2 cellular contexts compared by ENCODE assay signal in the genomic region with DNA sequence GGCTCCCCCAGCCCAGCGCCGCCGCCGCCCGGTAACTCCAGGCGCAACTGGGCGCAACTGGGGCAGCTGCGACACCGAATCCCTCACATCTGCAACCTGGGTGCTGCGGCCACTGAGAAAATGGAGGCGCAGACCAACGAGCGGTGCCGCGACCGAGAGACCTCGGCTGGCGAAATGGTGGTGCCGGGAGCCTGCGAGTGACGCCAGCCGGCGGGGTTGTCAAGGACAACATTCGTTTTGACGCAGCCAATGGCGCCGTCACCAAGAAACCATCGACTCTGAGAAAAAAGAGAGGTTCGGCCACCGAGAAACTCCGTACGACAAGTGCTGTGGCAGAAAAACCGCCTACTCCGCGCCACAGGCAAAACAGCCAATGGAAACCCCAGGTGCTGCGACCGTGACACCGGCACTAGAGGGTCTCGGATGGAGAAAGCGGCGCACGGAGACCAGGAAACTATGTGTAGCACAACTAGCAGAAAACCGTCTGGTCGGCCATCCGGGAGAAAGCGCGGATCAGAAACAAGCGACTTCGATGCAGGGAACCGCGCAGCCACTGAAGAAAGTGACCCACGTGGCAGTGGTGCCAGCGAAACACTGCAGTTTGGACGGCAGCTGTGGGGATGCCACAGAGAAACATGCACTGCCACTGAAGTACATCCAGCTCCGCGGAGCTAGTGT.
TF ChIP-seq lines count a peak whose summit lies in the region.

No MANE protein-coding gene starts in this region.

TF ChIP-seq in HEK293, 187 proteins besides CTCF, POLR2A, EP300 and RAD21 (continues in another document):
- TF ChIP-seq, protein P1, sequence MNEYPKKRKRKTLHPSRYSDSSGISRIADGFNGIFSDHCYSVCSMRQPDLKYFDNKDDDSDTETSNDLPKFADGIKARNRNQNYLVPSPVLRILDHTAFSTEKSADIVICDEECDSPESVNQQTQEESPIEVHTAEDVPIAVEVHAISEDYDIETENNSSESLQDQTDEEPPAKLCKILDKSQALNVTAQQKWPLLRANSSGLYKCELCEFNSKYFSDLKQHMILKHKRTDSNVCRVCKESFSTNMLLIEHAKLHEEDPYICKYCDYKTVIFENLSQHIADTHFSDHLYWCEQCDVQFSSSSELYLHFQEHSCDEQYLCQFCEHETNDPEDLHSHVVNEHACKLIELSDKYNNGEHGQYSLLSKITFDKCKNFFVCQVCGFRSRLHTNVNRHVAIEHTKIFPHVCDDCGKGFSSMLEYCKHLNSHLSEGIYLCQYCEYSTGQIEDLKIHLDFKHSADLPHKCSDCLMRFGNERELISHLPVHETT (tag by site-specific recombination; IDR thresholded peaks at IDR 0.05): no peak
- TF ChIP-seq ZNF624 (tag by site-specific recombination; IDR thresholded peaks at IDR 0.05) (no peak), ZNF112 (tag by site-specific recombination; IDR thresholded peaks at IDR 0.05) (no peak), ZNF626 (tag by site-specific recombination; IDR thresholded peaks at IDR 0.05) (no peak), ZNF114 (tag by site-specific recombination; IDR thresholded peaks at IDR 0.05) (no peak), ZNF423 (tag by site-specific recombination; IDR thresholded peaks at IDR 0.05) (no peak), ZNF140 (tag by site-specific recombination; IDR thresholded peaks at IDR 0.05) (no peak), ZNF600 (tag by site-specific recombination; IDR thresholded peaks at IDR 0.05) (no peak), ZNF571 (tag by site-specific recombination; IDR thresholded peaks at IDR 0.05) (no peak), ZNF544 (tag by site-specific recombination; IDR thresholded peaks at IDR 0.05) (no peak), ZNF292 (tag by site-specific recombination; IDR thresholded peaks at IDR 0.05; ENCODE audit: borderline replicate concordance, low read depth) (no peak), ZNF610 (tag by site-specific recombination; IDR thresholded peaks at IDR 0.05; ENCODE audit: borderline replicate concordance) (no peak)
- TF ChIP-seq, protein P2, sequence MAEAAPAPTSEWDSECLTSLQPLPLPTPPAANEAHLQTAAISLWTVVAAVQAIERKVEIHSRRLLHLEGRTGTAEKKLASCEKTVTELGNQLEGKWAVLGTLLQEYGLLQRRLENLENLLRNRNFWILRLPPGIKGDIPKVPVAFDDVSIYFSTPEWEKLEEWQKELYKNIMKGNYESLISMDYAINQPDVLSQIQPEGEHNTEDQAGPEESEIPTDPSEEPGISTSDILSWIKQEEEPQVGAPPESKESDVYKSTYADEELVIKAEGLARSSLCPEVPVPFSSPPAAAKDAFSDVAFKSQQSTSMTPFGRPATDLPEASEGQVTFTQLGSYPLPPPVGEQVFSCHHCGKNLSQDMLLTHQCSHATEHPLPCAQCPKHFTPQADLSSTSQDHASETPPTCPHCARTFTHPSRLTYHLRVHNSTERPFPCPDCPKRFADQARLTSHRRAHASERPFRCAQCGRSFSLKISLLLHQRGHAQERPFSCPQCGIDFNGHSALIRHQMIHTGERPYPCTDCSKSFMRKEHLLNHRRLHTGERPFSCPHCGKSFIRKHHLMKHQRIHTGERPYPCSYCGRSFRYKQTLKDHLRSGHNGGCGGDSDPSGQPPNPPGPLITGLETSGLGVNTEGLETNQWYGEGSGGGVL (tag by site-specific recombination; IDR thresholded peaks at IDR 0.05): no peak
- TF ChIP-seq, protein P3, sequence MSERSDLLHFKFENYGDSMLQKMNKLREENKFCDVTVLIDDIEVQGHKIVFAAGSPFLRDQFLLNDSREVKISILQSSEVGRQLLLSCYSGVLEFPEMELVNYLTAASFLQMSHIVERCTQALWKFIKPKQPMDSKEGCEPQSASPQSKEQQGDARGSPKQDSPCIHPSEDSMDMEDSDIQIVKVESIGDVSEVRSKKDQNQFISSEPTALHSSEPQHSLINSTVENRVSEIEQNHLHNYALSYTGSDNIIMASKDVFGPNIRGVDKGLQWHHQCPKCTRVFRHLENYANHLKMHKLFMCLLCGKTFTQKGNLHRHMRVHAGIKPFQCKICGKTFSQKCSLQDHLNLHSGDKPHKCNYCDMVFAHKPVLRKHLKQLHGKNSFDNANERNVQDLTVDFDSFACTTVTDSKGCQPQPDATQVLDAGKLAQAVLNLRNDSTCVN (tag by site-specific recombination; optimal IDR thresholded peaks at IDR 0.05): no peak
- TF ChIP-seq, protein P4, sequence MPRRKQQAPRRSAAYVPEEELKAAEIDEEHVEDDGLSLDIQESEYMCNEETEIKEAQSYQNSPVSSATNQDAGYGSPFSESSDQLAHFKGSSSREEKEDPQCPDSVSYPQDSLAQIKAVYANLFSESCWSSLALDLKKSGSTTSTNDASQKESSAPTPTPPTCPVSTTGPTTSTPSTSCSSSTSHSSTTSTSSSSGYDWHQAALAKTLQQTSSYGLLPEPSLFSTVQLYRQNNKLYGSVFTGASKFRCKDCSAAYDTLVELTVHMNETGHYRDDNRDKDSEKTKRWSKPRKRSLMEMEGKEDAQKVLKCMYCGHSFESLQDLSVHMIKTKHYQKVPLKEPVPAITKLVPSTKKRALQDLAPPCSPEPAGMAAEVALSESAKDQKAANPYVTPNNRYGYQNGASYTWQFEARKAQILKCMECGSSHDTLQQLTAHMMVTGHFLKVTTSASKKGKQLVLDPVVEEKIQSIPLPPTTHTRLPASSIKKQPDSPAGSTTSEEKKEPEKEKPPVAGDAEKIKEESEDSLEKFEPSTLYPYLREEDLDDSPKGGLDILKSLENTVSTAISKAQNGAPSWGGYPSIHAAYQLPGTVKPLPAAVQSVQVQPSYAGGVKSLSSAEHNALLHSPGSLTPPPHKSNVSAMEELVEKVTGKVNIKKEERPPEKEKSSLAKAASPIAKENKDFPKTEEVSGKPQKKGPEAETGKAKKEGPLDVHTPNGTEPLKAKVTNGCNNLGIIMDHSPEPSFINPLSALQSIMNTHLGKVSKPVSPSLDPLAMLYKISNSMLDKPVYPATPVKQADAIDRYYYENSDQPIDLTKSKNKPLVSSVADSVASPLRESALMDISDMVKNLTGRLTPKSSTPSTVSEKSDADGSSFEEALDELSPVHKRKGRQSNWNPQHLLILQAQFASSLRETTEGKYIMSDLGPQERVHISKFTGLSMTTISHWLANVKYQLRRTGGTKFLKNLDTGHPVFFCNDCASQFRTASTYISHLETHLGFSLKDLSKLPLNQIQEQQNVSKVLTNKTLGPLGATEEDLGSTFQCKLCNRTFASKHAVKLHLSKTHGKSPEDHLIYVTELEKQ (tag by site-specific recombination; IDR thresholded peaks at IDR 0.05; ENCODE audit: borderline replicate concordance): no peak

TF ChIP-seq in H1, 55 proteins besides CTCF, POLR2A, EP300 and RAD21:
- TF ChIP-seq ZNF274 (IDR thresholded peaks at IDR 0.05; ENCODE audit: borderline replicate concordance, extremely low read depth, low read length): no peak
- no peak for TF ChIP-seq RFX5 (IDR thresholded peaks at IDR 0.05; ENCODE audit: borderline replicate concordance, low read depth, low read length)
- no peak for TF ChIP-seq EZH2 (IDR thresholded peaks at IDR 0.05; ENCODE audit: low read depth, low read length, severe bottlenecking)
- TF ChIP-seq KDM5A (IDR thresholded peaks at IDR 0.05; ENCODE audit: low read length): no peak
- no peak for TF ChIP-seq RBBP5 (IDR thresholded peaks at IDR 0.05; ENCODE audit: borderline replicate concordance, low read depth, low read length)
- TF ChIP-seq SUZ12 (IDR thresholded peaks at IDR 0.05; ENCODE audit: low read length): no peak
- TF ChIP-seq NANOG (IDR thresholded peaks at IDR 0.05; ENCODE audit: insufficient read depth, low read depth, low read length, poor library complexity, severe bottlenecking): no peak
- no peak for TF ChIP-seq SP1 (IDR thresholded peaks at IDR 0.05; ENCODE audit: low read depth, low read length)
- TF ChIP-seq CTBP2 (IDR thresholded peaks at IDR 0.05; ENCODE audit: borderline replicate concordance, insufficient read depth, insufficient read length, low read length): no peak
- no peak for TF ChIP-seq SAP30 (IDR thresholded peaks at IDR 0.05; ENCODE audit: insufficient read depth, insufficient replicate concordance, low read length)
- no peak for TF ChIP-seq YY1 (IDR thresholded peaks at IDR 0.05; ENCODE audit: low read depth, low read length)
- TF ChIP-seq, protein P5, sequence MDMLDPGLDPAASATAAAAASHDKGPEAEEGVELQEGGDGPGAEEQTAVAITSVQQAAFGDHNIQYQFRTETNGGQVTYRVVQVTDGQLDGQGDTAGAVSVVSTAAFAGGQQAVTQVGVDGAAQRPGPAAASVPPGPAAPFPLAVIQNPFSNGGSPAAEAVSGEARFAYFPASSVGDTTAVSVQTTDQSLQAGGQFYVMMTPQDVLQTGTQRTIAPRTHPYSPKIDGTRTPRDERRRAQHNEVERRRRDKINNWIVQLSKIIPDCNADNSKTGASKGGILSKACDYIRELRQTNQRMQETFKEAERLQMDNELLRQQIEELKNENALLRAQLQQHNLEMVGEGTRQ (IDR thresholded peaks at IDR 0.05; ENCODE audit: low read length): no peak
- no peak for TF ChIP-seq RNF2 (IDR thresholded peaks at IDR 0.05; ENCODE audit: borderline replicate concordance, low read depth, low read length, missing control alignments, poor library complexity, severe bottlenecking)
- no peak for TF ChIP-seq SRF (IDR thresholded peaks at IDR 0.05; ENCODE audit: low read depth, low read length)
- no peak for TF ChIP-seq SIX5 (IDR thresholded peaks at IDR 0.05; ENCODE audit: low read depth, low read length)
- TF ChIP-seq TCF12 (IDR thresholded peaks at IDR 0.05; ENCODE audit: low read depth, low read length): no peak
- TF ChIP-seq KDM1A (IDR thresholded peaks at IDR 0.05; ENCODE audit: borderline replicate concordance, low read length): no peak
- no peak for TF ChIP-seq RXRA (IDR thresholded peaks at IDR 0.05; ENCODE audit: insufficient read depth, low read depth, low read length)
- no peak for TF ChIP-seq CHD1 (IDR thresholded peaks at IDR 0.05; ENCODE audit: low read depth, low read length)
